In genomic region chr5:38468978-38469706, GRCh38 we compare ENCODE assay signal across 11 cellular contexts.
A peak's percentile ranks its signal among the peaks of the same experiment; 100 is the strongest.
DNase-seq lines count a peak whose midpoint lies in the region; ATAC-seq and TF ChIP-seq lines count a peak whose summit lies in the region.
"Had no signal": no experiment of that assay in that cellular context is flagged by ENCODE, and none has a peak within 500 bp of the region (broad histone marks: within the 10 kb centered on the region; RNA-seq: fewer than 3 reads in every experiment).

No MANE protein-coding gene starts in this region.

- H3K36me3 Mint-ChIP-seq in HFFc6 (ENCODE audit: low read depth): no peaks in the 10 kb centered on the region

- ATAC-seq in GM19023 (IDR thresholded peaks at IDR 0.05; ENCODE audit: unreplicated experiment): no peak
- no peak for ATAC-seq in GM19452 (IDR thresholded peaks at IDR 0.05; ENCODE audit: unreplicated experiment)
- ATAC-seq: left lobe of liver had no signal

- no peak for TF ChIP-seq CTCF in thyroid gland (IDR thresholded peaks at IDR 0.05)
- TF ChIP-seq CTCF in HFFc6 (IDR thresholded peaks at IDR 0.05): no peak

- peak overlapping the region; percentile 87 for H3K9ac ChIP-seq in adipocyte (ENCODE audit: low read length)

- H3K4me3 ChIP-seq in adipocyte (ENCODE audit: low read length) (peak overlapping the region; percentile 70), muscle layer of duodenum (ENCODE audit: low read depth in 1 of 2, low read length in 2 of 2) (no peak overlapping the region), thyroid gland (replicated peaks in 1 of 3) (no peak overlapping the region)

- H3K4me1 ChIP-seq in adipocyte (ENCODE audit: control insufficient read depth, insufficient read depth, low read length) (peaks cover 61% of the 10 kb centered on the region), muscle layer of duodenum (ENCODE audit: control insufficient read depth in 1 of 2, insufficient read depth in 2 of 2, low read length in 2 of 2) (peaks cover 4 to 22% of the 10 kb centered on the region in 2 donors), thyroid gland (peaks cover 24 to 53% of the 10 kb centered on the region in 2 donors)

- no peaks in the 10 kb centered on the region for H3K36me3 ChIP-seq in adipocyte (ENCODE audit: control insufficient read depth, insufficient read depth, low read length, severe bottlenecking)
- no peaks in the 10 kb centered on the region for H3K36me3 ChIP-seq in muscle layer of duodenum (ENCODE audit: control insufficient read depth in 1 of 2, insufficient read depth in 2 of 2, low read length in 2 of 2)
- H3K36me3 ChIP-seq in thyroid gland: no peaks in the 10 kb centered on the region

- intact Hi-C loops in thyroid gland (cut with DNase I): no loop called here

- no peaks in the 10 kb centered on the region for H3K9me3 ChIP-seq in adipocyte (ENCODE audit: control insufficient read depth, low read length)
- H3K9me3 ChIP-seq in muscle layer of duodenum (ENCODE audit: control insufficient read depth in 1 of 2, low read length in 2 of 2): no peaks in the 10 kb centered on the region
- H3K9me3 ChIP-seq in thyroid gland: no peaks in the 10 kb centered on the region

- H3K27me3 Mint-ChIP-seq in HFFc6 (ENCODE audit: insufficient read depth): no peaks in the 10 kb centered on the region

- no peaks in the 10 kb centered on the region for H3K9me3 Mint-ChIP-seq in HFFc6
- H3K9me3 Mint-ChIP-seq: activated T-helper 2 cell treated with anti-CD3 and anti-CD28 coated beads, Interferon-gamma antibody, Interleukin-2, Interleukin-4, amounts not matched to agents 10 μg/mL and 5 μg/mL and 100 μg/mL, durations not matched to agents 14 hours and 24 hours and 36 hours had no signal

- no peak for DNase-seq in adipocyte (ENCODE audit: low read depth)
- peak; percentile 28 for DNase-seq in fibroblast of gingiva (ENCODE audit: low read depth)
- DNase-seq in thyroid gland: no peak
- no peak for DNase-seq in hepatic stellate cell (ENCODE audit: low spot score)
- no peak for DNase-seq in HFFc6
- DNase-seq: NCI-H187 had no signal

- H3K4me1 Mint-ChIP-seq in HFFc6 (ENCODE audit: low read depth): no peaks in the 10 kb centered on the region; the same call in 1 of the 2 replicates

- H3K27me3 ChIP-seq in adipocyte (replicated peaks; ENCODE audit: control insufficient read depth, insufficient read depth, low read length) (no peaks in the 10 kb centered on the region), muscle layer of duodenum (ENCODE audit: low read depth, low read length) (no peaks in the 10 kb centered on the region), thyroid gland (no peaks in the 10 kb centered on the region)

- no peak overlapping the region for H3K4me3 Mint-ChIP-seq in HFFc6

- WGBS in thyroid gland, 2 donors: 75 to 81% methylated on average over 18 of the region's 18 CpGs

- no peak for TF ChIP-seq POLR2A in thyroid gland (IDR thresholded peaks at IDR 0.05)

- H3K27ac ChIP-seq in muscle layer of duodenum (ENCODE audit: low read length) (peak overlapping the region; percentile 81), thyroid gland (peak overlapping the region in 2 of 3 donors; percentile 54 to 74)

- no peak overlapping the region; the same call in 1 of the 2 replicates for H3K27ac Mint-ChIP-seq in HFFc6
- H3K27ac Mint-ChIP-seq: activated T-helper 2 cell treated with anti-CD3 and anti-CD28 coated beads, Interferon-gamma antibody, Interleukin-2, Interleukin-4, amounts not matched to agents 10 μg/mL and 5 μg/mL and 100 μg/mL, durations not matched to agents 14 hours and 24 hours and 36 hours had no signal
